In genomic region chr7:32206987-32207386, GRCh38 we compare ENCODE assay signal across 8 cellular contexts.
DNase-seq lines count a peak whose midpoint lies in the region; ATAC-seq and TF ChIP-seq lines count a peak whose summit lies in the region.

No MANE protein-coding gene starts in this region.

- no peaks in the 10 kb centered on the region for H3K79me2 ChIP-seq in neural cell (replicated peaks; ENCODE audit: insufficient read depth, low read length)

- no peak overlapping the region for H2AFZ ChIP-seq in neural cell (ENCODE audit: low read depth, low read length)

- TF ChIP-seq CTCF in epithelial cell of esophagus (IDR thresholded peaks at IDR 0.05; ENCODE audit: insufficient read depth, low read depth, low read length, missing control alignments) (peak; percentile 10), neural cell (IDR thresholded peaks at IDR 0.05; ENCODE audit: poor library complexity, severe bottlenecking) (peak; percentile 8)

- H3K27me3 ChIP-seq in neural cell (ENCODE audit: insufficient read depth, low read depth, low read length) = peaks cover 3% of the 10 kb centered on the region

- H3K27ac ChIP-seq in neural cell (ENCODE audit: low read length) = no peak overlapping the region

- no peak for ATAC-seq in HG03045 (IDR thresholded peaks at IDR 0.05; ENCODE audit: unreplicated experiment)

- DNase-seq in GM03348 (ENCODE audit: low spot score) (peak; percentile 34), NCI-H69 (lab: John Stamatoyannopoulos, UW) (peak; percentile 11), epithelial cell of esophagus (ENCODE audit: low read depth) (no peak), SW 1271 (lab: John Stamatoyannopoulos, UW) (no peak), NCI-H1048 (lab: John Stamatoyannopoulos, UW) (no peak)
- no peak for DNase-seq in effector CD8-positive, alpha-beta T cell (lab: John Stamatoyannopoulos, UW)

- H3K4me3 ChIP-seq in epithelial cell of esophagus (ENCODE audit: low read length) (no peak overlapping the region), neural cell (ENCODE audit: low read length) (no peak overlapping the region)

- no peaks in the 10 kb centered on the region for H3K9me2 ChIP-seq in neural cell (ENCODE audit: insufficient read depth, low read length)

- no peak for TF ChIP-seq EP300 in neural cell (conservative IDR thresholded peaks at IDR 0.05; ENCODE audit: poor library complexity, severe bottlenecking)

- H3K36me3 ChIP-seq in neural cell (ENCODE audit: insufficient read depth, low read length) = no peaks in the 10 kb centered on the region

- no peaks in the 10 kb centered on the region for H4K20me1 ChIP-seq in neural cell (ENCODE audit: insufficient read depth)

- no peak overlapping the region for H3K9ac ChIP-seq in neural cell (ENCODE audit: low read length)

- H3K4me2 ChIP-seq in neural cell (ENCODE audit: low read length) = no peak overlapping the region

- H3F3A ChIP-seq in neural cell (ENCODE audit: insufficient read depth, low read length, poor library complexity, severe bottlenecking) = no peaks in the 10 kb centered on the region

- H3K9me3 ChIP-seq in neural cell (ENCODE audit: low read length) = no peaks in the 10 kb centered on the region

- TF ChIP-seq RAD21 in neural cell (conservative IDR thresholded peaks at IDR 0.05) = no peak

TF ChIP-seq in neural cell, 6 proteins besides CTCF, POLR2A, EP300 and RAD21:
- no peak for TF ChIP-seq TAF1 (IDR thresholded peaks at IDR 0.05; ENCODE audit: low read depth)

Comparison
In these comparisons a context has a peak if more than half of its experiments do, and no peak if none do; other contexts are left out.
1. DNase-seq: peak in GM03348 (single experiment) and NCI-H69 (single experiment); none in epithelial cell of esophagus (single experiment), SW 1271 (0 of 2), effector CD8-positive, alpha-beta T cell (single experiment) and NCI-H1048 (single experiment).